Comparison of ENCODE assay signal across 26 cellular contexts in genomic region chr1:67537647-67538018, GRCh38.
DNase-seq lines count a peak whose midpoint lies in the region; TF ChIP-seq lines count a peak whose summit lies in the region.
"Had no signal": no experiment of that assay in that cellular context is flagged by ENCODE, and none has a peak within 500 bp of the region (broad histone marks: within the 10 kb centered on the region; RNA-seq: fewer than 3 reads in every experiment).

No MANE protein-coding gene starts in this region.

- DNase-seq in NCI-H146 (lab: John Stamatoyannopoulos, UW), result peak; percentile 40
- no peak for DNase-seq in NCI-H146 treated with DMSO at 0.1 percent for 48 hours (lab: John Stamatoyannopoulos, UW; ENCODE audit: unreplicated experiment)
- DNase-seq in NCI-H1092 treated with DMSO at 0.1 percent for 48 hours (lab: John Stamatoyannopoulos, UW), result peak; percentile 78
- DNase-seq in coronary artery (ENCODE audit: low spot score), result no peak
- DNase-seq in activated CD4-positive, alpha-beta T cell treated with anti-CD3 and anti-CD28 coated beads, Interleukin-2, amount 50 U/mL, for 48 hours, result no peak
- DNase-seq in NCI-H2107 treated with DMSO at 0.1 percent for 48 hours (lab: John Stamatoyannopoulos, UW; ENCODE audit: unreplicated experiment), result no peak
- DNase-seq in activated naive CD4-positive, alpha-beta T cell (lab: John Stamatoyannopoulos, UW), result no peak
- DNase-seq: 8988T; activated CD4-positive, CD25-positive, alpha-beta regulatory T cell; activated CD8-positive, alpha-beta T cell treated with anti-CD3 and anti-CD28 coated beads for 36 hours; activated gamma-delta T cell treated with Interleukin-2 at 50 U/mL for 16 hours; activated T-cell treated with anti-CD3 and anti-CD28 coated beads for 4 hours; Caco-2; dermis blood vessel endothelial cell; Karpas-422; lower lobe of right lung; MV-4-11; NCI-H2029 treated with DMSO at 0.1 percent for 48 hours; NCI-H524; stimulated activated CD4-positive, alpha-beta T cell treated with anti-CD3 and anti-CD28 coated beads, Interleukin-1b, Interleukin-23, amount 100 ng/mL, for 48 hours; T1000 had no signal

- H3K4me1 ChIP-seq in subcutaneous abdominal adipose tissue (ENCODE audit: control insufficient read depth in 5 of 5, insufficient read depth in 5 of 5, low read length in 5 of 5), result peaks cover 8 to 42% (median 26%) of the 10 kb centered on the region in 5 donors
- H3K4me1 ChIP-seq: lower lobe of right lung, prostate gland had no signal

- H3K9me3 ChIP-seq in subcutaneous abdominal adipose tissue (ENCODE audit: control insufficient read depth in 5 of 5, low read length in 5 of 5), result no peaks in the 10 kb centered on the region
- H3K9me3 ChIP-seq: Caco-2, lower lobe of right lung, neutrophil, prostate gland had no signal

- no peaks in the 10 kb centered on the region for H3K27me3 ChIP-seq in subcutaneous abdominal adipose tissue (ENCODE audit: control insufficient read depth in 5 of 5, insufficient read depth in 4 of 5, low read length in 5 of 5)
- H3K27me3 ChIP-seq: neutrophil had no signal

- H3K9ac ChIP-seq in subcutaneous abdominal adipose tissue (ENCODE audit: low read length in 5 of 5), result peak overlapping the region in 3 of 5 donors; percentile 33 to 61 (median 44)

- no peak for TF ChIP-seq CTCF in coronary artery (IDR thresholded peaks at IDR 0.05)

- H3K36me3 ChIP-seq in subcutaneous abdominal adipose tissue (ENCODE audit: control insufficient read depth in 5 of 5, insufficient read depth in 5 of 5, low read length in 5 of 5), result no peaks in the 10 kb centered on the region
- H3K36me3 ChIP-seq: lower lobe of right lung, neutrophil, prostate gland had no signal

- H3K4me3 ChIP-seq in coronary artery (no peak overlapping the region), subcutaneous abdominal adipose tissue (ENCODE audit: low read depth in 1 of 5, low read length in 5 of 5) (peak overlapping the region in 1 of 5 donors; percentile 13)
- H3K4me3 ChIP-seq: lower lobe of right lung, prostate gland, skin epidermis had no signal

- peak overlapping the region; percentile 38 to 46 for H3K27ac ChIP-seq in coronary artery
- peak overlapping the region; percentile 79 for H3K27ac ChIP-seq in subcutaneous abdominal adipose tissue (ENCODE audit: low read depth, low read length)
- H3K27ac ChIP-seq: lower lobe of right lung, neutrophil, RWPE1 had no signal

Comparison
In these comparisons a context has a peak if more than half of its experiments do, and no peak if none do; other contexts are left out.
1. DNase-seq: peak in NCI-H146 (single experiment) and NCI-H1092 treated with DMSO at 0.1 percent for 48 hours (single experiment); none in NCI-H146 treated with DMSO at 0.1 percent for 48 hours (single experiment), coronary artery (single experiment), activated CD4-positive, alpha-beta T cell treated with anti-CD3 and anti-CD28 coated beads, Interleukin-2, amount 50 U/mL, for 48 hours (0 of 2), NCI-H2107 treated with DMSO at 0.1 percent for 48 hours (single experiment) and activated naive CD4-positive, alpha-beta T cell (0 of 4).